Comparison of ENCODE assay signal across 21 cellular contexts in the genomic region with DNA sequence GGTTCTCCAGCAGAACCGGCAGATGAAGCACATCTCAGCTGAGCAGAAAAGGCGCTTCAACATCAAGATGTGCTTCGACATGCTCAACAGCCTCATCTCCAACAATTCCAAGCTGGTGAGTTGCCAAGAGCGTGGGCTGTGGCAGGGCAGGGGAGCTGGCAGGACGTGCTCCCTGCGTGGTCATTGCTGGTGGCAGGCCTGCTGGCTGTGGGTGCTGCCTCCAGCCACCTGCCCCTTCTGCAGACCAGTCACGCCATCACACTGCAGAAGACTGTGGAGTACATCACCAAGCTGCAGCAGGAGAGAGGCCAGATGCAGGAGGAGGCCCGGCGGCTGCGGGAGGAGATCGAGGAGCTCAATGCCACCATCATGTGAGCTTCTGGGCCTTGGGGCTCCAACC. TPM values are rescaled to one million over a fixed set of nuclear protein-coding genes. Genes with fewer than 3 reads are reported as not detected.
"Had no signal": no experiment of that assay in that cellular context is flagged by ENCODE, and none has a peak within 500 bp of the region (broad histone marks: within the 10 kb centered on the region; RNA-seq: fewer than 3 reads in every experiment).

No MANE protein-coding gene starts in this region.

- H3K27me3 ChIP-seq: cardiac muscle cell, left lung, upper lobe of left lung had no signal

- H3K4me3 ChIP-seq: cardiac muscle cell, left lung, psoas muscle, skin epidermis, upper lobe of left lung had no signal

- H3K9me3 ChIP-seq: left lung, psoas muscle, upper lobe of left lung had no signal

- H3K4me1 ChIP-seq: left lung, upper lobe of left lung had no signal

- DNase-seq: activated CD4-positive, alpha-beta T cell treated with anti-CD3 and anti-CD28 coated beads, Interleukin-2, amount 50 U/mL, for 4 hours; activated gamma-delta T cell treated with Interleukin-2 at 50 U/mL for 16 hours; activated naive CD8-positive, alpha-beta T cell treated with anti-CD3 and anti-CD28 coated beads for 36 hours; amniotic stem cell; foreskin melanocyte; left lung; midbrain; psoas muscle; right cardiac atrium; SW 1271; T-helper 2 cell; upper lobe of left lung had no signal

- ATAC-seq: psoas muscle had no signal

- H3K27ac ChIP-seq: cardiac muscle cell, left lung, psoas muscle, skin epidermis, upper lobe of left lung had no signal

RNA-seq across cellular contexts. Expression of gene IL31, which starts 35.8 kb away (rescaled TPM):
- total RNA-seq: activated naive CD8-positive, alpha-beta T cell treated with anti-CD3 and anti-CD28 coated beads for 36 hours; cardiac muscle cell; endodermal cell; epithelial cell of proximal tubule; fibroblast of lung; kidney epithelial cell; left lung; lung microvascular endothelial cell; osteocyte; psoas muscle; right cardiac atrium; upper lobe of left lung had no signal
- polyA plus RNA-seq: cardiac muscle cell, fibroblast of lung, neural cell, psoas muscle, right cardiac atrium had no signal

RNA-seq across cellular contexts. Expression of gene LRRC43, which starts 44.7 kb away (rescaled TPM):
- total RNA-seq: epithelial cell of proximal tubule had no signal
